ENCODE assay signal across 24 cellular contexts in the genomic region with DNA sequence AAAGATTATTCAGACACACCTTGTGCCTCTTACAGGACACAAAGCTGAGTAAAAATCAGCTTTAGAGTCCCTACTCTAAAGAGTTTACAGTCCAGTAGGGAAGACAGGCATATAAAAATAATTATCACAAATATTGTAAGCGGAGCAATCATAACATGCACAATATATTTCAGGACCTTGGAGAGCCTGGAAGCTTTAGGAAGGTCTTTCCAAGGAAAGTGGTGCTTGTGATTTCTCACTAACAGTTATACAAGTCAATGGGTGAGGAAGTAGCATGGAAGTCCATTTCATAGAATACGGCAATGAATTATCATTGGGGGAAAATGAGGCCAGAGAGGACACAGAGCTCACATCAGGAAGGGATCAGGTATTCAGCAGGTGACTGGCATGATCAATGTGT.
"Had no signal": no experiment of that assay in that cellular context is flagged by ENCODE, and none has a peak within 500 bp of the region (broad histone marks: within the 10 kb centered on the region; RNA-seq: fewer than 3 reads in every experiment).

No MANE protein-coding gene starts in this region.

- H3K4me3 ChIP-seq: heart right ventricle, lower lobe of right lung, ovary, skin epidermis, thoracic aorta had no signal

- DNase-seq: activated CD4-positive, alpha-beta T cell treated with anti-CD3 and anti-CD28 coated beads for 36 hours; activated effector memory CD4-positive, alpha-beta T cell treated with Interleukin-2 at 50 U/mL for 16 hours; activated naive CD4-positive, alpha-beta T cell treated with Interleukin-2 at 50 U/mL for 16 hours; aorta; caudate nucleus; cortex of kidney; effector memory CD8-positive, alpha-beta T cell; erythroblast; foreskin melanocyte; heart right ventricle; kidney glomerular epithelial cell; lower lobe of right lung; naive thymus-derived CD4-positive, alpha-beta T cell; ovary; stimulated activated CD4-positive, alpha-beta T cell treated with anti-CD3 and anti-CD28 coated beads, Interleukin-12 subunit alpha, Interleukin-12 subunit beta, amount 100 ng/mL, for 4 hours; stimulated activated CD4-positive, alpha-beta T cell treated with anti-CD3 and anti-CD28 coated beads, Interleukin-4, amount 100 ng/mL, for 24 hours; T-helper 2 cell; trophoblast cell had no signal

- FAIRE-seq: urothelium cell line had no signal

- ATAC-seq: activated CD4-positive, alpha-beta T cell treated with anti-CD3 and anti-CD28 coated beads for 36 hours; effector memory CD8-positive, alpha-beta T cell; heart right ventricle; left lobe of liver; lower lobe of right lung; naive thymus-derived CD4-positive, alpha-beta T cell; sciatic nerve; stimulated activated effector memory CD8-positive, alpha-beta T cell treated with anti-CD3 and anti-CD28 coated beads, Interleukin-12 subunit alpha, Interleukin-12 subunit beta, amount 100 ng/mL, for 72 hours had no signal

- H3K27ac ChIP-seq: heart right ventricle, lower lobe of right lung, ovary, skin epidermis, thoracic aorta had no signal

- H3K36me3 ChIP-seq: heart right ventricle, lower lobe of right lung, ovary, thoracic aorta had no signal

- H3K9me3 ChIP-seq: heart right ventricle, lower lobe of right lung, ovary, thoracic aorta had no signal

- H3K4me1 ChIP-seq: heart right ventricle, lower lobe of right lung had no signal
